Comparison of ENCODE assay signal across 12 cellular contexts in genomic region chr3:4835616-4836043, GRCh38.
DNase-seq lines count a peak whose midpoint lies in the region; ATAC-seq and TF ChIP-seq lines count a peak whose summit lies in the region.
"Had no signal": no experiment of that assay in that cellular context is flagged by ENCODE, and none has a peak within 500 bp of the region (broad histone marks: within the 10 kb centered on the region; RNA-seq: fewer than 3 reads in every experiment).

No MANE protein-coding gene starts in this region.

- peaks cover 42% of the 10 kb centered on the region for H3K36me3 Mint-ChIP-seq in activated T-helper 1 cell treated with anti-CD3 and anti-CD28 coated beads, Interleukin-12 subunit alpha, Interleukin-12 subunit beta, Interleukin-2, Interleukin-4 antibody, amounts not matched to agents 30 ng/mL and 10 ng/mL and 1 ng/mL, durations not matched to agents 14 hours and 24 hours and 36 hours (ENCODE audit: low read depth)
- peaks cover 0 to 24% (median 19%) of the 10 kb centered on the region in 3 donors for H3K36me3 Mint-ChIP-seq in naive thymus-derived CD8-positive, alpha-beta T cell

- no peaks in the 10 kb centered on the region for H3K9me2 ChIP-seq in Loucy (replicated peaks; ENCODE audit: low read depth, low read length)

- peaks cover 85% of the 10 kb centered on the region for H3K4me1 Mint-ChIP-seq in activated T-helper 1 cell treated with anti-CD3 and anti-CD28 coated beads, Interleukin-12 subunit alpha, Interleukin-12 subunit beta, Interleukin-2, Interleukin-4 antibody, amounts not matched to agents 30 ng/mL and 10 ng/mL and 1 ng/mL, durations not matched to agents 14 hours and 24 hours and 36 hours (ENCODE audit: low read depth)
- peaks cover 47 to 76% (median 74%) of the 10 kb centered on the region in 4 donors for H3K4me1 Mint-ChIP-seq in naive thymus-derived CD8-positive, alpha-beta T cell

- H3K79me2 ChIP-seq in Loucy (ENCODE audit: insufficient read depth, low read length) = no peaks in the 10 kb centered on the region

- intact Hi-C loops in activated T-helper 1 cell treated with anti-CD3 and anti-CD28 coated beads, Interleukin-12 subunit alpha, Interleukin-12 subunit beta, Interleukin-2, Interleukin-4 antibody, amounts not matched to agents 30 ng/mL and 10 ng/mL and 1 ng/mL, durations not matched to agents 14 hours and 24 hours and 36 hours (cut with micrococcal nuclease) = loop anchor here (1.0 to 2.0 kb wide), 3 partner anchors 10 to 359 kb away; no protein-coding TSS in a partner anchor

- POLR2A ChIA-PET in naive thymus-derived CD8-positive, alpha-beta T cell (lab: Charles Lee) = interaction anchor here (0.5 to 1.5 kb wide), 5 partner anchors 9 to 431 kb away, joined by 3 to 5 read pairs (median 3); partner anchors contain the start of gene BHLHE40

- peaks cover 86% of the 10 kb centered on the region for H3K4me1 ChIP-seq in Loucy (ENCODE audit: insufficient read depth, low read length, poor library complexity, severe bottlenecking)
- H3K4me1 ChIP-seq: HAP-1 had no signal

- no peak overlapping the region for H2AFZ ChIP-seq in Loucy (ENCODE audit: low read length)

- peak overlapping the region; percentile 75 for H3K4me2 ChIP-seq in Loucy (ENCODE audit: low read depth, low read length, poor library complexity, severe bottlenecking)

- H3K27me3 ChIP-seq in Loucy (ENCODE audit: insufficient read depth, low read length, poor library complexity, severe bottlenecking) = no peaks in the 10 kb centered on the region

- no peak for ATAC-seq in naive thymus-derived CD8-positive, alpha-beta T cell
- ATAC-seq in HG02981 (IDR thresholded peaks at IDR 0.05; ENCODE audit: unreplicated experiment) = no peak
- no peak for ATAC-seq in omental fat pad (ENCODE audit: low FRiP score)

- no peaks in the 10 kb centered on the region for H3K9me3 ChIP-seq in Loucy (ENCODE audit: insufficient read depth, low read depth, low read length)
- H3K9me3 ChIP-seq: HAP-1 had no signal

- TF ChIP-seq CTCF in Loucy (conservative IDR thresholded peaks at IDR 0.05; ENCODE audit: low read length) (no peak), omental fat pad (IDR thresholded peaks at IDR 0.05) (no peak)

- no peaks in the 10 kb centered on the region for H4K20me1 ChIP-seq in Loucy (ENCODE audit: insufficient read depth, low read length, poor library complexity, severe bottlenecking)

- peaks cover 8% of the 10 kb centered on the region; the same call in 1 of the 2 replicates for H3K36me3 ChIP-seq in Loucy (ENCODE audit: insufficient read depth, low read length)
- H3K36me3 ChIP-seq: HAP-1 had no signal

- DNase-seq in DMS53 (lab: John Stamatoyannopoulos, UW) (peak; percentile 25), DMS53 treated with DMSO at 0.1 percent for 48 hours (lab: John Stamatoyannopoulos, UW; ENCODE audit: unreplicated experiment) (no peak), HUDEP-2 (lab: John Stamatoyannopoulos, UW; ENCODE audit: unreplicated experiment in 76 of 76) (no peak), omental fat pad (ENCODE audit: low spot score) (no peak)
- DNase-seq in activated T-helper 1 cell treated with anti-CD3 and anti-CD28 coated beads, Interleukin-12 subunit alpha, Interleukin-12 subunit beta, Interleukin-2, Interleukin-4 antibody, amounts not matched to agents 30 ng/mL and 10 ng/mL and 1 ng/mL, durations not matched to agents 14 hours and 24 hours and 36 hours (ENCODE audit: low spot score) = peak; percentile 26
- DNase-seq in naive thymus-derived CD8-positive, alpha-beta T cell = no peak
- DNase-seq: 8988T; activated CD4-positive, CD25-positive, alpha-beta regulatory T cell treated with anti-CD3 and anti-CD28 coated beads, Interleukin-2, amount 50 U/mL, for 72 hours; RPMI8226 had no signal

- peak overlapping the region; percentile 41 for H3K4me3 ChIP-seq in Loucy (ENCODE audit: low read length, poor library complexity, severe bottlenecking)
- H3K4me3 ChIP-seq: HAP-1 had no signal

- no peaks in the 10 kb centered on the region for H3K9me3 Mint-ChIP-seq in activated T-helper 1 cell treated with anti-CD3 and anti-CD28 coated beads, Interleukin-12 subunit alpha, Interleukin-12 subunit beta, Interleukin-2, Interleukin-4 antibody, amounts not matched to agents 30 ng/mL and 10 ng/mL and 1 ng/mL, durations not matched to agents 14 hours and 24 hours and 36 hours
- peaks cover 0 to 2% (median 0%) of the 10 kb centered on the region in 9 donors for H3K9me3 Mint-ChIP-seq in naive thymus-derived CD8-positive, alpha-beta T cell

- peaks cover 5% of the 10 kb centered on the region; the same call in 1 of the 2 replicates for H3F3A ChIP-seq in Loucy (ENCODE audit: low read depth)

- H3K9ac ChIP-seq in Loucy (ENCODE audit: low read depth, low read length, poor library complexity, severe bottlenecking) = peak overlapping the region; percentile 46

- peak overlapping the region; percentile 79 for H3K4me3 Mint-ChIP-seq in activated T-helper 1 cell treated with anti-CD3 and anti-CD28 coated beads, Interleukin-12 subunit alpha, Interleukin-12 subunit beta, Interleukin-2, Interleukin-4 antibody, amounts not matched to agents 30 ng/mL and 10 ng/mL and 1 ng/mL, durations not matched to agents 14 hours and 24 hours and 36 hours
- H3K4me3 Mint-ChIP-seq in naive thymus-derived CD8-positive, alpha-beta T cell = peak overlapping the region in 7 of 10 donors; percentile 4 to 52 (median 35)

- peak overlapping the region; percentile 98 for H3K27ac Mint-ChIP-seq in activated T-helper 1 cell treated with anti-CD3 and anti-CD28 coated beads, Interleukin-12 subunit alpha, Interleukin-12 subunit beta, Interleukin-2, Interleukin-4 antibody, amounts not matched to agents 30 ng/mL and 10 ng/mL and 1 ng/mL, durations not matched to agents 14 hours and 24 hours and 36 hours
- H3K27ac Mint-ChIP-seq in naive thymus-derived CD8-positive, alpha-beta T cell = peak overlapping the region in 9 of 10 donors; percentile 13 to 92 (median 62)

- no peaks in the 10 kb centered on the region for H3K27me3 Mint-ChIP-seq in activated T-helper 1 cell treated with anti-CD3 and anti-CD28 coated beads, Interleukin-12 subunit alpha, Interleukin-12 subunit beta, Interleukin-2, Interleukin-4 antibody, amounts not matched to agents 30 ng/mL and 10 ng/mL and 1 ng/mL, durations not matched to agents 14 hours and 24 hours and 36 hours (ENCODE audit: insufficient read depth)
- H3K27me3 Mint-ChIP-seq in naive thymus-derived CD8-positive, alpha-beta T cell = peaks cover 0 to 2% (median 0%) of the 10 kb centered on the region in 5 donors

Comparison
In these comparisons a context has a peak if more than half of its experiments do, and no peak if none do; other contexts are left out.
1. DNase-seq: peak in DMS53 (single experiment) and activated T-helper 1 cell treated with anti-CD3 and anti-CD28 coated beads, Interleukin-12 subunit alpha, Interleukin-12 subunit beta, Interleukin-2, Interleukin-4 antibody, amounts not matched to agents 30 ng/mL and 10 ng/mL and 1 ng/mL, durations not matched to agents 14 hours and 24 hours and 36 hours (single experiment); none in DMS53 treated with DMSO at 0.1 percent for 48 hours (single experiment), naive thymus-derived CD8-positive, alpha-beta T cell (0 of 10), HUDEP-2 (0 of 76) and omental fat pad (single experiment).